Comparison of ENCODE assay signal across 7 cellular contexts in genomic region chr13:44628826-44629225, GRCh38. TPM values are rescaled to one million over a fixed set of nuclear protein-coding genes. Genes with fewer than 3 reads are reported as not detected.
DNase-seq lines count a peak whose midpoint lies in the region; TF ChIP-seq lines count a peak whose summit lies in the region.
"Not testable (repeated sequence)": the region's sequence is repeated elsewhere in the genome, so short reads cannot be mapped to it uniquely, and the experiment has no call there.

No MANE protein-coding gene starts in this region.

- H4K8ac ChIP-seq in mesenchymal stem cell (ENCODE audit: low read length), result not testable (repeated sequence)

- H3K79me1 ChIP-seq in mesenchymal stem cell (replicated peaks; ENCODE audit: low read length, poor library complexity, severe bottlenecking), result not testable (repeated sequence)

- not testable (repeated sequence) for H3K4ac ChIP-seq in mesenchymal stem cell (ENCODE audit: low read depth in 1 of 2, low read length in 2 of 2)

- H2AFZ ChIP-seq in GM23248; fibroblast of lung (ENCODE audit: low read length); mesenchymal stem cell (ENCODE audit: low read depth, low read length): not testable (repeated sequence)

- H2BK5ac ChIP-seq in mesenchymal stem cell (ENCODE audit: low read depth, low read length, poor library complexity, severe bottlenecking), result not testable (repeated sequence)

- not testable (repeated sequence) for H3K79me2 ChIP-seq in GM23248 (ENCODE audit: insufficient read depth); fibroblast of lung (ENCODE audit: control insufficient read depth, insufficient read depth, low read length)

- not testable (repeated sequence) for H4K91ac ChIP-seq in mesenchymal stem cell (ENCODE audit: low read length)

- in situ Hi-C loops in GM23248 (cut with MboI), result loop anchor here (10.0 kb wide), 1 partner anchor 64 kb away; no protein-coding TSS in a partner anchor

- H2BK12ac ChIP-seq in mesenchymal stem cell (ENCODE audit: low read length in 2 of 2), result not testable (repeated sequence)

- H3K23ac ChIP-seq in mesenchymal stem cell (ENCODE audit: low read length in 2 of 2), result not testable (repeated sequence)

- not testable (repeated sequence) for H3K18ac ChIP-seq in mesenchymal stem cell (ENCODE audit: low read depth in 1 of 2, low read length in 2 of 2)

- H3K27me3 ChIP-seq in GM23248 (replicated peaks; ENCODE audit: insufficient read depth); fibroblast of lung (ENCODE audit: control insufficient read depth, insufficient read depth, low read length); mesenchymal stem cell (ENCODE audit: control insufficient read depth in 1 of 2, insufficient read depth in 1 of 2, low read length in 2 of 2): not testable (repeated sequence)

- peaks cover 31% of the 10 kb centered on the region for H3F3A ChIP-seq in GM23248 (ENCODE audit: insufficient read depth)

- H2BK15ac ChIP-seq in mesenchymal stem cell (ENCODE audit: low read depth, poor library complexity, severe bottlenecking), result not testable (repeated sequence)

- H4K20me1 ChIP-seq in GM23248 (ENCODE audit: insufficient read depth); fibroblast of lung (ENCODE audit: control insufficient read depth, extremely low read depth, insufficient read depth, low read length): not testable (repeated sequence)

- H3K4me3 Mint-ChIP-seq in chondrocyte (ENCODE audit: unreplicated experiment), result not testable (repeated sequence)

- H3K4me1 ChIP-seq in GM23248 (ENCODE audit: insufficient read depth) (peaks cover 41% of the 10 kb centered on the region), fibroblast of lung (ENCODE audit: control insufficient read depth, extremely low read depth, insufficient read depth, low read length) (peaks cover 14% of the 10 kb centered on the region)
- not testable (repeated sequence) for H3K4me1 ChIP-seq in mesenchymal stem cell (ENCODE audit: control insufficient read depth, insufficient read depth, low read depth, low read length)

- H2AK5ac ChIP-seq in mesenchymal stem cell (ENCODE audit: low read length, severe bottlenecking), result not testable (repeated sequence)

- DNase-seq in AG09319 (ENCODE audit: extremely low read depth, low read depth) (peak; percentile 46), EH (ENCODE audit: low read depth) (peak; percentile 59), GM23248 (peak; percentile 55), fibroblast of the aortic adventitia (ENCODE audit: low read depth) (peak; percentile 41)
- not testable (repeated sequence) for DNase-seq in chondrocyte (ENCODE audit: low spot score); fibroblast of lung (ENCODE audit: low read depth in 2 of 2); mesenchymal stem cell

- not testable (repeated sequence) for TF ChIP-seq CTCF in AG09319 (IDR thresholded peaks at IDR 0.05; ENCODE audit: low read depth, low read length); chondrocyte (IDR thresholded peaks at IDR 0.05); fibroblast of lung (conservative IDR thresholded peaks at IDR 0.05 in 1 of 2, IDR thresholded peaks at IDR 0.05 in 1 of 2; ENCODE audit: low read depth in 1 of 2, low read length in 2 of 2); fibroblast of the aortic adventitia (IDR thresholded peaks at IDR 0.05; ENCODE audit: insufficient read depth, low read length)

- not testable (repeated sequence) for H3K4me3 ChIP-seq in GM23248; fibroblast of lung (replicated peaks in 1 of 4; ENCODE audit: control extremely low read depth in 1 of 4, insufficient read depth in 1 of 4, low read depth in 3 of 4, low read length in 4 of 4); fibroblast of the aortic adventitia (ENCODE audit: low read depth, low read length); mesenchymal stem cell (ENCODE audit: insufficient read depth in 1 of 2, low read depth in 1 of 2, low read length in 2 of 2)

- H3K27ac ChIP-seq in GM23248, result peak overlapping the region; percentile 75
- peak overlapping the region; percentile 69 for H3K27ac ChIP-seq in fibroblast of lung (ENCODE audit: insufficient read depth, low read length)
- H3K27ac ChIP-seq in mesenchymal stem cell (ENCODE audit: low read length, poor library complexity, severe bottlenecking), result not testable (repeated sequence)

- H3K14ac ChIP-seq in mesenchymal stem cell (ENCODE audit: low read length in 2 of 2), result not testable (repeated sequence)

- not testable (repeated sequence) for H3K9me2 ChIP-seq in GM23248 (ENCODE audit: insufficient read depth)

- H3K9me3 Mint-ChIP-seq in chondrocyte (ENCODE audit: low read depth), result not testable (repeated sequence)

- not testable (repeated sequence) for H2BK120ac ChIP-seq in mesenchymal stem cell (ENCODE audit: low read depth, low read length)

- H3K9me3 ChIP-seq in GM23248 (ENCODE audit: low read depth); fibroblast of lung (ENCODE audit: control insufficient read depth, insufficient read depth, low read depth, low read length); mesenchymal stem cell (ENCODE audit: control insufficient read depth, low read length): not testable (repeated sequence)

- H3K27ac Mint-ChIP-seq in chondrocyte (ENCODE audit: unreplicated experiment), result peak overlapping the region; percentile 81

- peaks cover 24% of the 10 kb centered on the region for H3K4me1 Mint-ChIP-seq in chondrocyte (ENCODE audit: low read depth)

- not testable (repeated sequence) for H3K36me3 Mint-ChIP-seq in chondrocyte (ENCODE audit: low read depth)

- H3K27me3 Mint-ChIP-seq in chondrocyte (ENCODE audit: low read depth), result not testable (repeated sequence)

- H3K36me3 ChIP-seq in GM23248 (ENCODE audit: low read depth); fibroblast of lung (ENCODE audit: control insufficient read depth, insufficient read depth, low read length); mesenchymal stem cell (ENCODE audit: control insufficient read depth in 1 of 2, insufficient read depth in 2 of 2, low read depth in 1 of 2, low read length in 2 of 2): not testable (repeated sequence)

- H3K9ac ChIP-seq in GM23248 (peak overlapping the region; percentile 29; the same call in 1 of the 2 replicates), mesenchymal stem cell (ENCODE audit: low read length) (peak overlapping the region; percentile 65)
- not testable (repeated sequence) for H3K9ac ChIP-seq in fibroblast of lung (ENCODE audit: insufficient read depth, low read length)

- peak overlapping the region; percentile 1 for H3K4me2 ChIP-seq in GM23248 (ENCODE audit: unreplicated experiment)
- H3K4me2 ChIP-seq in fibroblast of lung (ENCODE audit: extremely low read depth, insufficient read depth, low read length); mesenchymal stem cell (ENCODE audit: low read length, poor library complexity, severe bottlenecking): not testable (repeated sequence)

RNA-seq across cellular contexts. Expression of gene TSC22D1, which starts 52.7 kb away (rescaled TPM):
- total RNA-seq in GM23248 (2014; rRNA removed; shearing (Covaris generic)), result 59.2 and 60.6 TPM in 2 replicates
- 30.5 and 31.3 TPM in 2 replicates for polyA plus RNA-seq in GM23248 (2016; fragmentation: Nextera tagmentation; extraction: Ambion mirVana)
- 102 to 130 TPM (median 125 TPM) in 3 replicates for total RNA-seq in chondrocyte
- 57.8 and 97.6 TPM in 2 replicates for total RNA-seq in fibroblast of lung
- 80.4 and 95.3 TPM in 2 replicates for polyA plus RNA-seq in fibroblast of lung
- polyA plus RNA-seq in fibroblast of lung (2012), result 49.7 and 62.2 TPM in 2 replicates
- polyA minus RNA-seq in fibroblast of lung (ENCODE audit: low replicate concordance), result 82.7 and 98.4 TPM in 2 replicates
- 48.6 and 94.5 TPM in 2 replicates for total RNA-seq in fibroblast of the aortic adventitia (ENCODE audit: low replicate concordance)
- polyA plus RNA-seq in mesenchymal stem cell (2013, experiment 1 of 2), result 88.9 TPM
- polyA plus RNA-seq in mesenchymal stem cell (2013, experiment 2 of 2), result 89.1 TPM
